ENCODE assay signal across 14 cellular contexts in genomic region chr13:95479706-95480105, GRCh38.
DNase-seq lines count a peak whose midpoint lies in the region; ATAC-seq and TF ChIP-seq lines count a peak whose summit lies in the region.
"Had no signal": no experiment of that assay in that cellular context is flagged by ENCODE, and none has a peak within 500 bp of the region (broad histone marks: within the 10 kb centered on the region; RNA-seq: fewer than 3 reads in every experiment).

No MANE protein-coding gene starts in this region.

- DNase-seq in SKM-1 treated with dmso at 0.1 percent for 144 hours (lab: John Stamatoyannopoulos, UW; ENCODE audit: unreplicated experiment) (peak; percentile 63), SKM-1 (lab: John Stamatoyannopoulos, UW; ENCODE audit: unreplicated experiment) (no peak), right atrium auricular region (ENCODE audit: low spot score) (no peak), GM20000 (ENCODE audit: low spot score) (no peak), NCI-H510A treated with DMSO at 0.1 percent for 48 hours (lab: John Stamatoyannopoulos, UW) (no peak), WERI-Rb-1 (no peak)
- DNase-seq: activated CD8-positive, alpha-beta memory T cell treated with anti-CD3 and anti-CD28 coated beads for 24 hours; Calu3; effector memory CD8-positive, alpha-beta T cell; foreskin keratinocyte; NCI-H1436; NCI-H748 treated with DMSO at 0.1 percent for 48 hours had no signal

- H3K4me3 ChIP-seq in right atrium auricular region, result no peak overlapping the region
- no peak overlapping the region for H3K4me3 ChIP-seq in WERI-Rb-1 (ENCODE audit: low read depth, low read length)

- H3K27me3 ChIP-seq in right atrium auricular region (no peaks in the 10 kb centered on the region), WERI-Rb-1 (ENCODE audit: insufficient read depth, low read depth, severe bottlenecking) (no peaks in the 10 kb centered on the region)
- H3K27me3 ChIP-seq: foreskin keratinocyte had no signal

- no peaks in the 10 kb centered on the region for H3K4me1 ChIP-seq in right atrium auricular region
- H3K4me1 ChIP-seq: foreskin keratinocyte had no signal

- H3K27ac ChIP-seq in right atrium auricular region, result no peak overlapping the region
- H3K27ac ChIP-seq in WERI-Rb-1, result no peak overlapping the region
- H3K27ac ChIP-seq: foreskin keratinocyte had no signal

- TF ChIP-seq CTCF in right atrium auricular region (IDR thresholded peaks at IDR 0.05) (no peak), GM20000 (IDR thresholded peaks at IDR 0.05; ENCODE audit: extremely low read depth, missing control alignments) (no peak), WERI-Rb-1 (IDR thresholded peaks at IDR 0.05; ENCODE audit: low read depth, low read length) (no peak)

- ATAC-seq in HG02759 (IDR thresholded peaks at IDR 0.05; ENCODE audit: unreplicated experiment) (peak; percentile 7), HG03565 (IDR thresholded peaks at IDR 0.05; ENCODE audit: unreplicated experiment) (peak; percentile 18)
- ATAC-seq: foreskin keratinocyte had no signal

- H3K36me3 ChIP-seq in right atrium auricular region, result no peaks in the 10 kb centered on the region
- H3K36me3 ChIP-seq in WERI-Rb-1, result no peaks in the 10 kb centered on the region

- H3K9me3 ChIP-seq in right atrium auricular region (no peaks in the 10 kb centered on the region), WERI-Rb-1 (ENCODE audit: severe bottlenecking) (peaks cover 4% of the 10 kb centered on the region)
